ENCODE assay signal across 12 cellular contexts in the genomic region with DNA sequence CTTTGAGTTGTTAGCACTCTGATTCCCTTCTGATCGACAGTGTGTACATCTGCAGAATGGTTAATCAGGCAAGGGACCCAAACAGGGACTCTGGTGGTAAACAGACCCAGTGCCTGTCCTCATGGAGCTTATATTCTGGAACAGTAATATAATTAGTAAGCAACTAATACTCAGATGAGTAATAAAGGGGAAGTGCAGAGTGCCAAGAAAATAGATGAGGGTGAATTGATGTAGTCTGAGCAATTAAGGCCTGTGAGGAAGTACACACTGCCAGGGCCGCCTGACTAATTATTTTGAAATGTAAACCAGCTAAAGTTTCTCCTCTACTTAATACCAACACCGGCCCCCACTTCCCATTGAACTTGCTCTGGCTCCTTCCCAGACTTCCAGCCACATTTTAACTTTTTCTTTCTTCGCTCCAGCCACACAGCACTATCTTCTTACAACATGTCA. TPM values are rescaled to one million over a fixed set of nuclear protein-coding genes. Genes with fewer than 3 reads are reported as not detected.
DNase-seq lines count a peak whose midpoint lies in the region; ATAC-seq and TF ChIP-seq lines count a peak whose summit lies in the region.
"Had no signal": no experiment of that assay in that cellular context is flagged by ENCODE, and none has a peak within 500 bp of the region (broad histone marks: within the 10 kb centered on the region; RNA-seq: fewer than 3 reads in every experiment).

No MANE protein-coding gene starts in this region.

- DNase-seq in AG20443 (ENCODE audit: low spot score) (peak; percentile 86), MV-4-11 (lab: John Stamatoyannopoulos, UW) (peak; percentile 78), cardiac fibroblast (ENCODE audit: low read depth in 2 of 2) (peak; percentile 86 to 91), myocyte (ENCODE audit: low read depth) (peak; percentile 64), mucosa of gallbladder (ENCODE audit: low spot score) (no peak), progenitor cell of endocrine pancreas (ENCODE audit: low spot score, unreplicated experiment) (no peak), tibial nerve (ENCODE audit: low spot score in 2 of 2) (no peak)
- DNase-seq: activated CD4-positive, alpha-beta T cell treated with anti-CD3 and anti-CD28 coated beads, Interleukin-2, amount 10 ng/mL, durations not matched to agents 7 days and 5 days; cerebellar nuclear complex; mesendoderm; NCI-H510A treated with DMSO at 0.1 percent for 48 hours had no signal

- H3K27ac Mint-ChIP-seq in progenitor cell of endocrine pancreas: no peak overlapping the region
- H3K27ac Mint-ChIP-seq: activated CD4-positive, alpha-beta T cell treated with anti-CD3 and anti-CD28 coated beads, Interleukin-2, amount 10 ng/mL, durations not matched to agents 7 days and 5 days had no signal

- 60 to 67% methylated on average over 4 of the region's 4 CpGs for WGBS in tibial nerve, 2 donors

- H3K4me3 Mint-ChIP-seq in progenitor cell of endocrine pancreas (ENCODE audit: low read depth): no peak overlapping the region
- H3K4me3 Mint-ChIP-seq: activated CD4-positive, alpha-beta T cell treated with anti-CD3 and anti-CD28 coated beads, Interleukin-2, amount 10 ng/mL, durations not matched to agents 7 days and 5 days had no signal

- TF ChIP-seq EP300 in tibial nerve (IDR thresholded peaks at IDR 0.05): no peak

- H3K4me1 ChIP-seq in tibial nerve: peaks cover 0 to 36% (median 18%) of the 10 kb centered on the region in 4 donors

- H3K4me3 ChIP-seq in cardiac fibroblast (replicated peaks in 1 of 2; ENCODE audit: low read depth in 2 of 2, low read length in 2 of 2) (no peak overlapping the region), tibial nerve (no peak overlapping the region)

- no peaks in the 10 kb centered on the region for H3K27me3 Mint-ChIP-seq in progenitor cell of endocrine pancreas
- H3K27me3 Mint-ChIP-seq: activated CD4-positive, alpha-beta T cell treated with anti-CD3 and anti-CD28 coated beads, Interleukin-2, amount 10 ng/mL, durations not matched to agents 7 days and 5 days had no signal

- no peak for TF ChIP-seq CTCF in cardiac fibroblast (IDR thresholded peaks at IDR 0.05; ENCODE audit: low read depth, low read length)
- no peak for TF ChIP-seq CTCF in progenitor cell of endocrine pancreas (IDR thresholded peaks at IDR 0.05; ENCODE audit: unreplicated experiment)
- no peak for TF ChIP-seq CTCF in tibial nerve (IDR thresholded peaks at IDR 0.05)

- H3K36me3 ChIP-seq in tibial nerve: peaks cover 0 to 13% (median 0%) of the 10 kb centered on the region in 3 donors

- H3K27ac ChIP-seq in tibial nerve: no peak overlapping the region

- no peaks in the 10 kb centered on the region for H3K27me3 ChIP-seq in tibial nerve

- peaks cover 11% of the 10 kb centered on the region for H3K36me3 Mint-ChIP-seq in progenitor cell of endocrine pancreas (ENCODE audit: insufficient read depth)

- H3K9me3 Mint-ChIP-seq in progenitor cell of endocrine pancreas (ENCODE audit: low read depth): no peaks in the 10 kb centered on the region

- no peak for TF ChIP-seq POLR2A in tibial nerve (IDR thresholded peaks at IDR 0.05)

- peaks cover 2% of the 10 kb centered on the region for H3K4me1 Mint-ChIP-seq in progenitor cell of endocrine pancreas (ENCODE audit: low read depth)

- peaks cover 0 to 6% (median 0%) of the 10 kb centered on the region in 4 donors for H3K9me3 ChIP-seq in tibial nerve

- no peak for ATAC-seq in GM18873 (IDR thresholded peaks at IDR 0.05; ENCODE audit: low FRiP score, unreplicated experiment)

RNA-seq across cellular contexts. Expression of a gene that starts 4.2 kb away (rescaled TPM):
- 33.4 and 44.3 TPM in 2 replicates for total RNA-seq in myocyte
- polyA plus RNA-seq in myocyte (2012): 13.8 TPM
- 31.6 TPM for total RNA-seq in mucosa of gallbladder
- total RNA-seq in progenitor cell of endocrine pancreas: 24.2 and 25.1 TPM in 2 replicates
- 10 to 100 TPM; 22.9 to 28.5 (median 27.5) TPM for total RNA-seq in tibial nerve

RNA-seq across cellular contexts. Expression of a gene that starts 4.5 kb away (rescaled TPM):
- total RNA-seq in myocyte (87.7 and 97.1 TPM in 2 replicates), mucosa of gallbladder (61.1 TPM), progenitor cell of endocrine pancreas (75.5 and 79.5 TPM in 2 replicates), tibial nerve (10 to 100 TPM; 52.4 to 95.1 (median 60.7) TPM)
- 16.9 TPM for polyA plus RNA-seq in myocyte (2012)

Comparison
In these comparisons a context has a peak if more than half of its experiments do, and no peak if none do; other contexts are left out.
1. DNase-seq: peak in AG20443 (single experiment), MV-4-11 (single experiment), cardiac fibroblast (2 of 2) and myocyte (single experiment); none in mucosa of gallbladder (single experiment), progenitor cell of endocrine pancreas (single experiment) and tibial nerve (0 of 2).